ENCODE assay signal across 9 cellular contexts in genomic region chr4:122656583-122656982, GRCh38. TPM values are rescaled to one million over a fixed set of nuclear protein-coding genes. Genes with fewer than 3 reads are reported as not detected.
A peak's percentile ranks its signal among the peaks of the same experiment; 100 is the strongest.
DNase-seq lines count a peak whose midpoint lies in the region; ATAC-seq lines count a peak whose summit lies in the region.
"Not testable (repeated sequence)": the region's sequence is repeated elsewhere in the genome, so short reads cannot be mapped to it uniquely, and the experiment has no call there.
"Had no signal": no experiment of that assay in that cellular context is flagged by ENCODE, and none has a peak within 500 bp of the region (broad histone marks: within the 10 kb centered on the region; RNA-seq: fewer than 3 reads in every experiment).

No MANE protein-coding gene starts in this region.

- H3K27me3 Mint-ChIP-seq in T-helper 1 cell treated with Interleukin-12 subunit alpha and Interleukin-12 subunit beta and Interleukin-4 antibody, amounts not matched to agents 30 μg/mL and 1 μg/mL, for 36 hours (ENCODE audit: low read depth); activated CD4-positive, alpha-beta T cell treated with anti-CD3 and anti-CD28 coated beads, Interleukin-2, amount 10 ng/mL, durations not matched to agents 24 days and 14 days; activated T-cell treated with anti-CD3 and anti-CD28 coated beads, Interleukin-2, amount 50 U/mL, for 72 hours (ENCODE audit: low read depth); activated T-helper 17 cell treated with anti-CD3 and anti-CD28 coated beads, Interleukin-2, amount 50 U/mL, for 72 hours: not testable (repeated sequence)

- not testable (repeated sequence) for ATAC-seq in activated T-cell treated with anti-CD3 and anti-CD28 coated beads, Interleukin-2, amount 50 U/mL, for 72 hours (replicated peaks in 1 of 2); activated T-helper 17 cell treated with anti-CD3 and anti-CD28 coated beads, Interleukin-2, amount 50 U/mL, for 72 hours (replicated peaks); activated naive CD4-positive, alpha-beta T cell treated with anti-CD3 and anti-CD28 coated beads, Interleukin-2, amount 50 U/mL, for 72 hours

- H3K4me3 Mint-ChIP-seq in T-helper 1 cell treated with Interleukin-12 subunit alpha and Interleukin-12 subunit beta and Interleukin-4 antibody, amounts not matched to agents 30 μg/mL and 1 μg/mL, for 36 hours; activated CD4-positive, alpha-beta T cell treated with anti-CD3 and anti-CD28 coated beads, Interleukin-2, amount 10 ng/mL, durations not matched to agents 24 days and 14 days; activated T-cell treated with anti-CD3 and anti-CD28 coated beads, Interleukin-2, amount 50 U/mL, for 72 hours: not testable (repeated sequence)
- H3K4me3 Mint-ChIP-seq in activated T-helper 17 cell treated with anti-CD3 and anti-CD28 coated beads, Interleukin-2, amount 50 U/mL, for 72 hours = peak overlapping the region; percentile 53

- not testable (repeated sequence) for DNase-seq in activated CD4-positive, alpha-beta T cell treated with anti-CD3 and anti-CD28 coated beads, Interleukin-2, amount 10 ng/mL, durations not matched to agents 24 days and 14 days; activated T-cell treated with anti-CD3 and anti-CD28 coated beads, Interleukin-2, amount 50 U/mL, for 72 hours; activated naive CD4-positive, alpha-beta T cell treated with anti-CD3 and anti-CD28 coated beads, Interleukin-2, amount 50 U/mL, for 72 hours (ENCODE audit: low spot score in 2 of 2)

- peaks cover 14% of the 10 kb centered on the region for H3K36me3 Mint-ChIP-seq in T-helper 1 cell treated with Interleukin-12 subunit alpha and Interleukin-12 subunit beta and Interleukin-4 antibody, amounts not matched to agents 30 μg/mL and 1 μg/mL, for 36 hours (ENCODE audit: low read depth)
- H3K36me3 Mint-ChIP-seq in activated CD4-positive, alpha-beta T cell treated with anti-CD3 and anti-CD28 coated beads, Interleukin-2, amount 10 ng/mL, durations not matched to agents 24 days and 14 days (ENCODE audit: low read depth) = peaks cover 15% of the 10 kb centered on the region
- H3K36me3 Mint-ChIP-seq in activated T-cell treated with anti-CD3 and anti-CD28 coated beads, Interleukin-2, amount 50 U/mL, for 72 hours (ENCODE audit: insufficient read depth in 2 of 2) = peaks cover 13 to 21% of the 10 kb centered on the region in 2 donors
- not testable (repeated sequence) for H3K36me3 Mint-ChIP-seq in activated T-helper 17 cell treated with anti-CD3 and anti-CD28 coated beads, Interleukin-2, amount 50 U/mL, for 72 hours (ENCODE audit: low read depth)
- H3K36me3 Mint-ChIP-seq in activated naive CD4-positive, alpha-beta T cell treated with anti-CD3 and anti-CD28 coated beads, Interleukin-2, amount 50 U/mL, for 72 hours = peaks cover 19 to 33% of the 10 kb centered on the region in 2 donors

- H3K9me3 Mint-ChIP-seq in T-helper 1 cell treated with Interleukin-12 subunit alpha and Interleukin-12 subunit beta and Interleukin-4 antibody, amounts not matched to agents 30 μg/mL and 1 μg/mL, for 36 hours = peaks cover 20% of the 10 kb centered on the region
- peaks cover 17% of the 10 kb centered on the region for H3K9me3 Mint-ChIP-seq in activated CD4-positive, alpha-beta T cell treated with anti-CD3 and anti-CD28 coated beads, Interleukin-2, amount 10 ng/mL, durations not matched to agents 24 days and 14 days
- not testable (repeated sequence) for H3K9me3 Mint-ChIP-seq in activated T-cell treated with anti-CD3 and anti-CD28 coated beads, Interleukin-2, amount 50 U/mL, for 72 hours; activated T-helper 17 cell treated with anti-CD3 and anti-CD28 coated beads, Interleukin-2, amount 50 U/mL, for 72 hours
- H3K9me3 Mint-ChIP-seq in activated naive CD4-positive, alpha-beta T cell treated with anti-CD3 and anti-CD28 coated beads, Interleukin-2, amount 50 U/mL, for 72 hours = peaks cover 8 to 18% of the 10 kb centered on the region in 2 donors

- H3K27ac Mint-ChIP-seq in T-helper 1 cell treated with Interleukin-12 subunit alpha and Interleukin-12 subunit beta and Interleukin-4 antibody, amounts not matched to agents 30 μg/mL and 1 μg/mL, for 36 hours = peak overlapping the region; percentile 43
- H3K27ac Mint-ChIP-seq in activated CD4-positive, alpha-beta T cell treated with anti-CD3 and anti-CD28 coated beads, Interleukin-2, amount 10 ng/mL, durations not matched to agents 24 days and 14 days = peak overlapping the region; percentile 96
- H3K27ac Mint-ChIP-seq in activated T-cell treated with anti-CD3 and anti-CD28 coated beads, Interleukin-2, amount 50 U/mL, for 72 hours = peak overlapping the region; percentile 67
- H3K27ac Mint-ChIP-seq in activated T-helper 17 cell treated with anti-CD3 and anti-CD28 coated beads, Interleukin-2, amount 50 U/mL, for 72 hours = peak overlapping the region; percentile 98
- peak overlapping the region; percentile 97 to 100 for H3K27ac Mint-ChIP-seq in activated naive CD4-positive, alpha-beta T cell treated with anti-CD3 and anti-CD28 coated beads, Interleukin-2, amount 50 U/mL, for 72 hours

- intact Hi-C loops in activated CD4-positive, alpha-beta T cell treated with anti-CD3 and anti-CD28 coated beads, Interleukin-2, amount 10 ng/mL, durations not matched to agents 24 days and 14 days (cut with micrococcal nuclease) = not testable (repeated sequence)

- peaks cover 42% of the 10 kb centered on the region for H3K4me1 Mint-ChIP-seq in T-helper 1 cell treated with Interleukin-12 subunit alpha and Interleukin-12 subunit beta and Interleukin-4 antibody, amounts not matched to agents 30 μg/mL and 1 μg/mL, for 36 hours (ENCODE audit: low read depth)
- peaks cover 37% of the 10 kb centered on the region for H3K4me1 Mint-ChIP-seq in activated CD4-positive, alpha-beta T cell treated with anti-CD3 and anti-CD28 coated beads, Interleukin-2, amount 10 ng/mL, durations not matched to agents 24 days and 14 days
- H3K4me1 Mint-ChIP-seq in activated T-cell treated with anti-CD3 and anti-CD28 coated beads, Interleukin-2, amount 50 U/mL, for 72 hours (ENCODE audit: low read depth) = peaks cover 56% of the 10 kb centered on the region
- peaks cover 22% of the 10 kb centered on the region for H3K4me1 Mint-ChIP-seq in activated T-helper 17 cell treated with anti-CD3 and anti-CD28 coated beads, Interleukin-2, amount 50 U/mL, for 72 hours

RNA-seq across cellular contexts. Expression of gene IL21, which starts 35.7 kb away (rescaled TPM):
- 93.8 and 95.3 TPM in 2 replicates for total RNA-seq in activated CD4-positive, alpha-beta T cell treated with anti-CD3 and anti-CD28 coated beads, Interleukin-2, amount 10 ng/mL, durations not matched to agents 24 days and 14 days
- total RNA-seq in activated T-cell treated with anti-CD3 and anti-CD28 coated beads, Interleukin-2, amount 50 U/mL, for 72 hours = 10 to 100 TPM; 14.2 to 26.0 TPM
- total RNA-seq in activated T-helper 17 cell treated with anti-CD3 and anti-CD28 coated beads, Interleukin-2, amount 50 U/mL, for 72 hours = 10 to 100 TPM in 1 of 2 donors, 1 to 10 TPM in 1; 5.0 to 17.1 TPM
- total RNA-seq in activated naive CD4-positive, alpha-beta T cell treated with anti-CD3 and anti-CD28 coated beads, Interleukin-2, amount 50 U/mL, for 72 hours = 10 to 100 TPM; 16.6 to 40.1 TPM
- total RNA-seq: A673, Daoy, G401, GM12878 had no signal

Comparison
In these comparisons a context has a peak if more than half of its experiments do, and no peak if none do; other contexts are left out.
1. H3K27ac Mint-ChIP-seq: peak in every context shown above with its lines; median percentile 98 in activated naive CD4-positive, alpha-beta T cell treated with anti-CD3 and anti-CD28 coated beads, Interleukin-2, amount 50 U/mL, for 72 hours; 98 in activated T-helper 17 cell treated with anti-CD3 and anti-CD28 coated beads, Interleukin-2, amount 50 U/mL, for 72 hours; 96 in activated CD4-positive, alpha-beta T cell treated with anti-CD3 and anti-CD28 coated beads, Interleukin-2, amount 10 ng/mL, durations not matched to agents 24 days and 14 days; 67 in activated T-cell treated with anti-CD3 and anti-CD28 coated beads, Interleukin-2, amount 50 U/mL, for 72 hours; 43 in T-helper 1 cell treated with Interleukin-12 subunit alpha and Interleukin-12 subunit beta and Interleukin-4 antibody, amounts not matched to agents 30 μg/mL and 1 μg/mL, for 36 hours.